ENCODE assay signal across 12 cellular contexts in genomic region chr20:17559338-17559737, GRCh38. TPM values are rescaled to one million over a fixed set of nuclear protein-coding genes. Genes with fewer than 3 reads are reported as not detected.
DNase-seq lines count a peak whose midpoint lies in the region; ATAC-seq and TF ChIP-seq lines count a peak whose summit lies in the region.
"Had no signal": no experiment of that assay in that cellular context is flagged by ENCODE, and none has a peak within 500 bp of the region (broad histone marks: within the 10 kb centered on the region; RNA-seq: fewer than 3 reads in every experiment).

No MANE protein-coding gene starts in this region.

- peaks cover 33% of the 10 kb centered on the region for H3K4me1 Mint-ChIP-seq in activated T-helper 2 cell treated with anti-CD3 and anti-CD28 coated beads, Interferon-gamma antibody, Interleukin-2, Interleukin-4, amounts not matched to agents 10 μg/mL and 5 μg/mL and 100 μg/mL, durations not matched to agents 14 hours and 24 hours and 36 hours (ENCODE audit: low read depth)

- no peaks in the 10 kb centered on the region for H3K9me2 ChIP-seq in GM23248 (ENCODE audit: insufficient read depth)

- H3K27ac ChIP-seq in GM23248 (peak overlapping the region; percentile 99), gastroesophageal sphincter (peak overlapping the region; percentile 99 to 100 (median 100)), skeletal muscle tissue (ENCODE audit: low read depth, low read length) (peak overlapping the region; percentile 79)

- in situ Hi-C loops in GM23248 (cut with MboI) = no loop called here

- H3K27me3 ChIP-seq in GM23248 (replicated peaks; ENCODE audit: insufficient read depth) (no peaks in the 10 kb centered on the region), gastroesophageal sphincter (no peaks in the 10 kb centered on the region), skeletal muscle tissue (ENCODE audit: control insufficient read depth in 3 of 3, insufficient read depth in 3 of 3, low read length in 3 of 3) (no peaks in the 10 kb centered on the region), BE2C (no peaks in the 10 kb centered on the region)

- H3K4me3 ChIP-seq in GM23248 = no peak overlapping the region; the same call in 1 of the 2 replicates
- no peak overlapping the region for H3K4me3 ChIP-seq in gastroesophageal sphincter
- H3K4me3 ChIP-seq in skeletal muscle tissue (ENCODE audit: low read length in 3 of 3) = no peak overlapping the region
- H3K4me3 ChIP-seq in BE2C (ENCODE audit: low read depth, low read length) = no peak overlapping the region

- H3K9me3 ChIP-seq in GM23248 (ENCODE audit: low read depth) (no peaks in the 10 kb centered on the region), gastroesophageal sphincter (no peaks in the 10 kb centered on the region), skeletal muscle tissue (ENCODE audit: control insufficient read depth in 3 of 3, low read length in 3 of 3) (no peaks in the 10 kb centered on the region), BE2C (no peaks in the 10 kb centered on the region)

- 94 to 96% methylated on average over 6 of the region's 6 CpGs for WGBS in GM23248 (ENCODE audit: low coverage in 1 of 2, low lambda C conversion rate in 2 of 2, missing lambda C conversion rate in 2 of 2), 2 experiments
- WGBS in gastroesophageal sphincter (ENCODE audit: low coverage in 1 of 2), 2 donors = 33 to 79% methylated on average over 1 to 4 of the region's 6 CpGs

- peak overlapping the region; percentile 86 for H3K9ac ChIP-seq in GM23248
- H3K9ac ChIP-seq in skeletal muscle tissue (ENCODE audit: low read depth in 1 of 3, low read length in 3 of 3) = no peak overlapping the region

- intact Hi-C loops in activated T-helper 2 cell treated with anti-CD3 and anti-CD28 coated beads, Interferon-gamma antibody, Interleukin-2, Interleukin-4, amounts not matched to agents 10 μg/mL and 5 μg/mL and 100 μg/mL, durations not matched to agents 14 hours and 24 hours and 36 hours (cut with micrococcal nuclease) = loop anchor here (5.0 kb wide), 1 partner anchor 433 kb away; no protein-coding TSS in a partner anchor

- H3K27me3 Mint-ChIP-seq in activated T-helper 2 cell treated with anti-CD3 and anti-CD28 coated beads, Interferon-gamma antibody, Interleukin-2, Interleukin-4, amounts not matched to agents 10 μg/mL and 5 μg/mL and 100 μg/mL, durations not matched to agents 14 hours and 24 hours and 36 hours (ENCODE audit: low read depth) = no peaks in the 10 kb centered on the region
- H3K27me3 Mint-ChIP-seq: CD4-positive, alpha-beta memory T cell had no signal

- peaks cover 33% of the 10 kb centered on the region for H3K4me1 ChIP-seq in GM23248 (ENCODE audit: insufficient read depth)
- H3K4me1 ChIP-seq in gastroesophageal sphincter = peaks cover 15 to 86% (median 35%) of the 10 kb centered on the region in 3 donors
- peaks cover 7 to 26% (median 8%) of the 10 kb centered on the region in 3 donors for H3K4me1 ChIP-seq in skeletal muscle tissue (ENCODE audit: control insufficient read depth in 3 of 3, insufficient read depth in 3 of 3, low read length in 3 of 3)
- no peaks in the 10 kb centered on the region; the same call in 1 of the 2 replicates for H3K4me1 ChIP-seq in BE2C

- H3K4me2 ChIP-seq in GM23248 (ENCODE audit: unreplicated experiment) = peak overlapping the region; percentile 89

- peaks cover 39% of the 10 kb centered on the region for H3F3A ChIP-seq in GM23248 (ENCODE audit: insufficient read depth)

- no peaks in the 10 kb centered on the region for H3K79me2 ChIP-seq in GM23248 (ENCODE audit: insufficient read depth)

- no peaks in the 10 kb centered on the region for H3K36me3 Mint-ChIP-seq in activated T-helper 2 cell treated with anti-CD3 and anti-CD28 coated beads, Interferon-gamma antibody, Interleukin-2, Interleukin-4, amounts not matched to agents 10 μg/mL and 5 μg/mL and 100 μg/mL, durations not matched to agents 14 hours and 24 hours and 36 hours (ENCODE audit: low read depth)
- H3K36me3 Mint-ChIP-seq: CD4-positive, alpha-beta memory T cell had no signal

- peak overlapping the region; percentile 93 for H3K27ac Mint-ChIP-seq in activated T-helper 2 cell treated with anti-CD3 and anti-CD28 coated beads, Interferon-gamma antibody, Interleukin-2, Interleukin-4, amounts not matched to agents 10 μg/mL and 5 μg/mL and 100 μg/mL, durations not matched to agents 14 hours and 24 hours and 36 hours

- 0 out of 2 replicates have a peak overlapping the region, but pooled peaks have one; percentile 6 for H2AFZ ChIP-seq in GM23248

- no peaks in the 10 kb centered on the region for H3K36me3 ChIP-seq in GM23248 (ENCODE audit: low read depth)
- no peaks in the 10 kb centered on the region for H3K36me3 ChIP-seq in gastroesophageal sphincter
- no peaks in the 10 kb centered on the region for H3K36me3 ChIP-seq in skeletal muscle tissue (ENCODE audit: control insufficient read depth in 3 of 3, insufficient read depth in 3 of 3, low read length in 3 of 3)
- H3K36me3 ChIP-seq in BE2C = no peaks in the 10 kb centered on the region

- H4K20me1 ChIP-seq in GM23248 (ENCODE audit: insufficient read depth) = no peaks in the 10 kb centered on the region

- no peaks in the 10 kb centered on the region for H3K9me3 Mint-ChIP-seq in activated T-helper 2 cell treated with anti-CD3 and anti-CD28 coated beads, Interferon-gamma antibody, Interleukin-2, Interleukin-4, amounts not matched to agents 10 μg/mL and 5 μg/mL and 100 μg/mL, durations not matched to agents 14 hours and 24 hours and 36 hours
- H3K9me3 Mint-ChIP-seq: CD4-positive, alpha-beta memory T cell had no signal

- TF ChIP-seq CTCF in gastroesophageal sphincter (IDR thresholded peaks at IDR 0.05) = no peak
- TF ChIP-seq CTCF in BE2C (IDR thresholded peaks at IDR 0.05; ENCODE audit: low read depth, low read length) = no peak

- no peak for ATAC-seq in gastroesophageal sphincter

- no peak overlapping the region for H3K4me3 Mint-ChIP-seq in activated T-helper 2 cell treated with anti-CD3 and anti-CD28 coated beads, Interferon-gamma antibody, Interleukin-2, Interleukin-4, amounts not matched to agents 10 μg/mL and 5 μg/mL and 100 μg/mL, durations not matched to agents 14 hours and 24 hours and 36 hours (ENCODE audit: low read depth)
- H3K4me3 Mint-ChIP-seq: CD4-positive, alpha-beta memory T cell had no signal

- DNase-seq in GM23248 = no peak
- DNase-seq in activated T-helper 2 cell treated with anti-CD3 and anti-CD28 coated beads, Interferon-gamma antibody, Interleukin-2, Interleukin-4, amounts not matched to agents 10 μg/mL and 5 μg/mL and 100 μg/mL, durations not matched to agents 14 hours and 24 hours and 36 hours (ENCODE audit: low spot score) = no peak
- DNase-seq in BE2C = no peak
- no peak for DNase-seq in globus pallidus (ENCODE audit: low spot score)
- no peak for DNase-seq in SK-N-DZ (ENCODE audit: low spot score)
- DNase-seq in DMS79 treated with DMSO at 0.1 percent for 48 hours (lab: John Stamatoyannopoulos, UW) = no peak
- DNase-seq: cerebellar nuclear complex, NCI-H1092 treated with DMSO at 0.1 percent for 48 hours, NCI-H526 had no signal

- TF ChIP-seq EP300 in gastroesophageal sphincter (IDR thresholded peaks at IDR 0.05) = no peak

- TF ChIP-seq POLR2A in gastroesophageal sphincter (IDR thresholded peaks at IDR 0.05) = no peak

RNA-seq across cellular contexts. Expression of gene DSTN, which starts 10.5 kb away (rescaled TPM):
- 338 and 360 TPM in 2 replicates for total RNA-seq in GM23248 (2014; rRNA removed; shearing (Covaris generic))
- polyA plus RNA-seq in GM23248 (2016; fragmentation: Nextera tagmentation; extraction: Ambion mirVana) = 610 and 613 TPM in 2 replicates
- 61.2 and 64.3 TPM in 2 replicates for total RNA-seq in activated T-helper 2 cell treated with anti-CD3 and anti-CD28 coated beads, Interferon-gamma antibody, Interleukin-2, Interleukin-4, amounts not matched to agents 10 μg/mL and 5 μg/mL and 100 μg/mL, durations not matched to agents 14 hours and 24 hours and 36 hours
- total RNA-seq in gastroesophageal sphincter = 1,000 to 10,000 TPM; 1,820 to 3,515 (median 2,996) TPM
- 104 TPM for total RNA-seq in skeletal muscle tissue
- 211 TPM for polyA plus RNA-seq in BE2C (2012; ENCODE audit: insufficient read depth, insufficient read length, low read depth)
- 135 and 162 TPM in 2 replicates for polyA plus RNA-seq in SK-N-DZ (2014; cell fraction: cytosol; rRNA removed)
- polyA plus RNA-seq in SK-N-DZ (2014; cell fraction: nucleus; rRNA removed) = 67.2 and 68.3 TPM in 2 replicates

RNA-seq across cellular contexts. Expression of gene BFSP1, which starts 28.2 kb away (rescaled TPM):
- 0.25 and 0.32 TPM in 2 replicates for total RNA-seq in GM23248 (2014; rRNA removed; shearing (Covaris generic))
- polyA plus RNA-seq in GM23248 (2016; fragmentation: Nextera tagmentation; extraction: Ambion mirVana) = 0.25 and 0.28 TPM in 2 replicates
- 0.51 and 0.82 TPM in 2 replicates for total RNA-seq in activated T-helper 2 cell treated with anti-CD3 and anti-CD28 coated beads, Interferon-gamma antibody, Interleukin-2, Interleukin-4, amounts not matched to agents 10 μg/mL and 5 μg/mL and 100 μg/mL, durations not matched to agents 14 hours and 24 hours and 36 hours
- total RNA-seq in gastroesophageal sphincter (1 to 10 TPM; 2.0 to 5.9 (median 5.0) TPM), skeletal muscle tissue (1.0 TPM)
- 0.59 TPM for polyA plus RNA-seq in BE2C (2012; ENCODE audit: insufficient read depth, insufficient read length, low read depth)
- 0.45 TPM in 1 of 2 replicates, not detected in the other for polyA plus RNA-seq in SK-N-DZ (2014; cell fraction: cytosol; rRNA removed)
- polyA plus RNA-seq in SK-N-DZ (2014; cell fraction: nucleus; rRNA removed) = 0.32 TPM in 1 of 2 replicates, not detected in the other
